ENCODE assay signal across 8 cellular contexts in the genomic region with DNA sequence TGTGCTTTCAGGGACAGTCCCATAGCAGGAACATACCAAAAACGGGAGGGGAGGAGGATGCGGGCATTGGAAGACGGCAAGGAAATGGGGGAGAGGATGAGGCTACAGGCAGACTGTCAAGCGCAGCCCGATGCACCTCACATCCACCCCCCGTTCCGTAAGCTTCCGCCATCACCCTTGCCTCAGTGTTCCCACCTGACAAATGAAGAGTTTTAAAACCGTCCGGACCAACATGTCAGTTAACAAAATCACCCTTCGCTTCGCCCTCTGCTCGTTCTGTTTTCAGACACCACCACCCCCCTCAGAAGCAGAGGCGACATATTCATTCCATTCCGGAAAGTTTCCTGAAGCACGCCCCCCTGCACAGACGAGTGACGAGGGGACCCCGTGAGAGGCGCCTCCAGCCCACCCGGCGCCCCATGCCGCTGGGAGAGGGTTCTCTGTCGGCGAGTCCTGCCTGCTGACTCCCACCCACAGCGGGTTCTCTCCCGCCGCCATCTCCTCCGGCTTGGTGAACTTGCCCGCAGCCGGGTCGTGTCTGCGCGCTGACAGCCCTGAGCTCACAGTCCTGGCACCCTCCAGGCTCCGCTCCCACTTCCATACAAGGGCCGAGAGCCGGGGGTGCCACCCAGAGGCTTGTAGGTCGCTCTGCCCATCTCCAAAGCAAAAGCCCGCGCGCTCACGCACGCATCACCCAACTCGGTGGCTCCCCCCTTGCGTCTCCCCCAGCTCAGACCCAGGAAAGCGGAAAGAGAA. TPM values are rescaled to one million over a fixed set of nuclear protein-coding genes. Genes with fewer than 3 reads are reported as not detected.
DNase-seq lines count a peak whose midpoint lies in the region; ATAC-seq lines count a peak whose summit lies in the region.

No MANE protein-coding gene starts in this region.

- no peak for ATAC-seq in HG03175 (IDR thresholded peaks at IDR 0.05; ENCODE audit: unreplicated experiment)

- H3K4me1 ChIP-seq in iPS-20b (ENCODE audit: insufficient read depth, low read length): peaks cover 35% of the 10 kb centered on the region

- H3K9ac ChIP-seq in iPS-20b (ENCODE audit: low read depth, low read length): no peak overlapping the region; the same call in 1 of the 2 replicates

- H3K4me3 ChIP-seq in iPS-20b (ENCODE audit: low read length): peak overlapping the region; percentile 58

- no peaks in the 10 kb centered on the region for H3K9me3 ChIP-seq in iPS-20b (ENCODE audit: insufficient read depth, low read depth, low read length)

- no peaks in the 10 kb centered on the region for H3K36me3 ChIP-seq in iPS-20b (ENCODE audit: insufficient read depth, low read depth, low read length)

- H3K27me3 ChIP-seq in iPS-20b (ENCODE audit: insufficient read depth, low read length): peaks cover 69% of the 10 kb centered on the region

- DNase-seq in NCI-H2107 treated with DMSO at 0.1 percent for 48 hours (lab: John Stamatoyannopoulos, UW; ENCODE audit: unreplicated experiment) (peak; percentile 12), A172 (ENCODE audit: low spot score) (no peak), COLO668 (lab: John Stamatoyannopoulos, UW; ENCODE audit: unreplicated experiment) (no peak), T1000 (lab: John Stamatoyannopoulos, UW) (no peak)
- peak; percentile 41 for DNase-seq in activated naive CD4-positive, alpha-beta T cell treated with Interleukin-2 at 50 U/mL for 16 hours
- peak; percentile 63 for DNase-seq in stimulated activated CD8-positive, alpha-beta memory T cell treated with anti-CD3 and anti-CD28 coated beads, Interleukin-4, amount 100 ng/mL, for 48 hours

- H3K27ac ChIP-seq in iPS-20b (ENCODE audit: low read length): no peak overlapping the region

RNA-seq across cellular contexts. Expression of a gene that starts 1.5 kb away (rescaled TPM):
- total RNA-seq in A172 (2014; rRNA removed; shearing (Covaris generic)): 0.43 and 0.57 TPM in 2 replicates

Comparison
In these comparisons a context has a peak if more than half of its experiments do, and no peak if none do; other contexts are left out.
1. DNase-seq: peak in NCI-H2107 treated with DMSO at 0.1 percent for 48 hours (single experiment), activated naive CD4-positive, alpha-beta T cell treated with Interleukin-2 at 50 U/mL for 16 hours (single experiment) and stimulated activated CD8-positive, alpha-beta memory T cell treated with anti-CD3 and anti-CD28 coated beads, Interleukin-4, amount 100 ng/mL, for 48 hours (single experiment); none in A172 (single experiment), COLO668 (single experiment) and T1000 (single experiment).